Comparison of ENCODE assay signal across 8 cellular contexts in the genomic region with DNA sequence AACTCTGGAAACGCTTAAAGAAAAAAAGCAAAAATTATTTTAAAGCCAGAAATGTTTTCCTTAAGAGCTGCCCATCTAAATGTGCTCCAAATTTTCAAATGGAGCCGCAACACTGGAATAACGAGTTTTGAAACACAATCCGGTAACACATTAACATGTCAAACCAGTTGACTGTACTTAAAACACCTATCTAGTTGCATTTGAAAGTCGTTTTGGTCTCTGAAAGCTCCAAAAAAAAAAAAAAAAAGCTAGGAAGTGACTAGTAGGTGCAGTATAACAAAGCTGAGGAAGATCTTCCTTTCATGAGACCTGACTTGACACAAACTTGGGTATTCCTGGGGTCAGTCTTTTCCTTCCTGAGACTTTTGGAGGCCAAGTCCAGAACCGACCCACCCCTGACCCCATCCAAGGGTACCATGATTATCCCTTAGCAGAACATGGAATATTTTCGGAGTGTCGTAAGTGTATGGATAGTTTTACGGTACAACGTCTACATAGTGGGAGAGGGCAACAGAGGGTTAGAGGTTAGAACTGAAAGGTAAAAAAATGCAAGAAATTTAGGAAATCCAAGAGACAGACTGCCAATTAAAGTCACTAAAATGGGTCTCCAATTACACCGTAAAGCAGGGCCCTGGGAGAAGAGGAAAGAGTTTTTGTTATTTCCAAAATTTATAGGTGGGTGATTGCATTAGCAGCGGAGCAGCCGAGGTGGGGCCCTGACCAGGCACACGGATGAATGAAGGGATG. TPM values are rescaled to one million over a fixed set of nuclear protein-coding genes. Genes with fewer than 3 reads are reported as not detected.
DNase-seq lines count a peak whose midpoint lies in the region; ATAC-seq and TF ChIP-seq lines count a peak whose summit lies in the region.

No MANE protein-coding gene starts in this region.

- peaks cover 7 to 25% (median 14%) of the 10 kb centered on the region in 10 experiments; a peak in 19 of 20 replicates for H3K4me1 ChIP-seq in BLaER1 treated with 17β-estradiol and CSF1 and Interleukin-3, amounts not matched to agents 10 nM and 100 nM
- H3K4me1 ChIP-seq in Loucy (ENCODE audit: insufficient read depth, low read length, poor library complexity, severe bottlenecking): peaks cover 36% of the 10 kb centered on the region
- peaks cover 19% of the 10 kb centered on the region for H3K4me1 ChIP-seq in osteoblast (ENCODE audit: insufficient read depth, low read length)

- peak overlapping the region; percentile 99 for H2AFZ ChIP-seq in Loucy (ENCODE audit: low read length)
- peak overlapping the region; percentile 99 for H2AFZ ChIP-seq in osteoblast (ENCODE audit: low read length)

- H3K9me3 ChIP-seq in BLaER1 treated with 17β-estradiol and CSF1 and Interleukin-3, amounts not matched to agents 10 nM and 100 nM (replicated peaks in 1 of 11): no peaks in the 10 kb centered on the region
- H3K9me3 ChIP-seq in Loucy (ENCODE audit: insufficient read depth, low read depth, low read length): no peaks in the 10 kb centered on the region
- H3K9me3 ChIP-seq in osteoblast (ENCODE audit: low read depth, low read length): no peaks in the 10 kb centered on the region

- H3K27ac ChIP-seq in BLaER1 treated with 17β-estradiol and CSF1 and Interleukin-3, amounts not matched to agents 10 nM and 100 nM: peak overlapping the region; percentile 80 to 98 (median 95); a peak in 21 of 22 replicates
- H3K27ac ChIP-seq in dorsolateral prefrontal cortex (peak overlapping the region; percentile 87 to 100 (median 98)), osteoblast (ENCODE audit: low read depth, low read length) (peak overlapping the region; percentile 93)

- intact Hi-C loops in dorsolateral prefrontal cortex (cut with DNase I): loop anchor here (5.0 to 10.0 kb wide), 3 partner anchors 64 to 1716 kb away; a partner anchor contains a TSS

- no peaks in the 10 kb centered on the region for H4K20me1 ChIP-seq in BLaER1 treated with 17β-estradiol and CSF1 and Interleukin-3, amounts not matched to agents 10 nM and 100 nM
- peaks cover 2% of the 10 kb centered on the region for H4K20me1 ChIP-seq in Loucy (ENCODE audit: insufficient read depth, low read length, poor library complexity, severe bottlenecking)
- no peaks in the 10 kb centered on the region for H4K20me1 ChIP-seq in osteoblast (ENCODE audit: insufficient read depth, low read length)

- H3K79me2 ChIP-seq in Loucy (ENCODE audit: insufficient read depth, low read length): peaks cover 35% of the 10 kb centered on the region
- peaks cover 11% of the 10 kb centered on the region for H3K79me2 ChIP-seq in osteoblast (ENCODE audit: insufficient read depth, low read length)

- DNase-seq in dorsolateral prefrontal cortex: no peak
- DNase-seq in osteoblast (ENCODE audit: insufficient read length, low spot score, missing footprints): peak; percentile 11
- DNase-seq in GOT3 (lab: John Stamatoyannopoulos, UW): no peak
- no peak for DNase-seq in midbrain (lab: John Stamatoyannopoulos, UW)
- DNase-seq in stimulated activated CD4-positive, alpha-beta T cell treated with anti-CD3 and anti-CD28 coated beads, Interleukin-1b, Interleukin-23, amount 100 ng/mL, for 48 hours: no peak

- no peaks in the 10 kb centered on the region for H3K27me3 ChIP-seq in BLaER1 treated with 17β-estradiol and CSF1 and Interleukin-3, amounts not matched to agents 10 nM and 100 nM
- H3K27me3 ChIP-seq in Loucy (ENCODE audit: insufficient read depth, low read length, poor library complexity, severe bottlenecking) (no peaks in the 10 kb centered on the region), dorsolateral prefrontal cortex (no peaks in the 10 kb centered on the region), osteoblast (ENCODE audit: insufficient read depth, low read length) (no peaks in the 10 kb centered on the region)

- H3K4me3 ChIP-seq in BLaER1 treated with 17β-estradiol and CSF1 and Interleukin-3, amounts not matched to agents 10 nM and 100 nM: peak overlapping the region; percentile 66 to 95 (median 86)
- H3K4me3 ChIP-seq in Loucy (ENCODE audit: low read length, poor library complexity, severe bottlenecking) (peak overlapping the region; percentile 99), dorsolateral prefrontal cortex (peak overlapping the region; percentile 58 to 98 (median 87)), osteoblast (ENCODE audit: insufficient read depth, low read length) (peak overlapping the region; percentile 97)

- H3K9ac ChIP-seq in BLaER1 treated with 17β-estradiol and CSF1 and Interleukin-3, amounts not matched to agents 10 nM and 100 nM: peak overlapping the region; percentile 86 to 99 (median 95)
- peak overlapping the region; percentile 98 for H3K9ac ChIP-seq in Loucy (ENCODE audit: low read depth, low read length, poor library complexity, severe bottlenecking)

- peak; percentile 2 for ATAC-seq in GM19467 (IDR thresholded peaks at IDR 0.05; ENCODE audit: unreplicated experiment)

- H3K36me3 ChIP-seq in BLaER1 treated with 17β-estradiol and CSF1 and Interleukin-3, amounts not matched to agents 10 nM and 100 nM: peaks cover 6 to 32% (median 17%) of the 10 kb centered on the region in 11 experiments; a peak in 18 of 22 replicates
- no peaks in the 10 kb centered on the region for H3K36me3 ChIP-seq in Loucy (ENCODE audit: insufficient read depth, low read length)
- H3K36me3 ChIP-seq in osteoblast (ENCODE audit: insufficient read depth, low read length): peaks cover 4% of the 10 kb centered on the region

- no peaks in the 10 kb centered on the region for H3F3A ChIP-seq in Loucy (ENCODE audit: low read depth)

- H3K4me2 ChIP-seq in BLaER1 treated with 17β-estradiol and CSF1 and Interleukin-3, amounts not matched to agents 10 nM and 100 nM: peak overlapping the region; percentile 83 to 97 (median 90)
- H3K4me2 ChIP-seq in Loucy (ENCODE audit: low read depth, low read length, poor library complexity, severe bottlenecking): peak overlapping the region; percentile 97
- H3K4me2 ChIP-seq in osteoblast (ENCODE audit: insufficient read depth, low read length): peak overlapping the region; percentile 99

- no peaks in the 10 kb centered on the region for H3K9me2 ChIP-seq in Loucy (replicated peaks; ENCODE audit: low read depth, low read length)

- no peak for TF ChIP-seq CTCF in Loucy (conservative IDR thresholded peaks at IDR 0.05; ENCODE audit: low read length)
- TF ChIP-seq CTCF in dorsolateral prefrontal cortex (IDR thresholded peaks at IDR 0.05 in 54 of 56, conservative IDR thresholded peaks at IDR 0.05 in 2 of 56; ENCODE audit: low read depth in 1 of 56, partially characterized antibody in 56 of 56): no peak
- no peak for TF ChIP-seq CTCF in osteoblast (IDR thresholded peaks at IDR 0.05; ENCODE audit: extremely low read depth, low read depth, low read length)

RNA-seq across cellular contexts. Expression of a gene that starts 0.8 kb away (rescaled TPM):
- total RNA-seq in dorsolateral prefrontal cortex (10 to 100 TPM; 14.6 to 37.6 (median 23.5) TPM), osteoblast (6.8 and 6.9 TPM in 2 replicates)
